ENCODE assay signal across 1 cellular context in genomic region chr11:68459886-68460740, GRCh38.
TF ChIP-seq lines count a peak whose summit lies in the region.

No MANE protein-coding gene starts in this region.

TF ChIP-seq in K562, 482 proteins besides CTCF, POLR2A, EP300 and RAD21 (continued from another document and continues in another):
- TF ChIP-seq TSHZ1 (CRISPR knock-in tag; IDR thresholded peaks at IDR 0.05) = no peak
- peak in 1 of 2 experiments; percentile 88; a peak in 2 of 4 replicates for TF ChIP-seq CSDE1 (IDR thresholded peaks at IDR 0.05)
- no peak for TF ChIP-seq PURB (CRISPR knock-in tag; IDR thresholded peaks at IDR 0.05; ENCODE audit: low read depth)
- no peak for TF ChIP-seq ZNF785 (CRISPR knock-in tag; IDR thresholded peaks at IDR 0.05)
- TF ChIP-seq PATZ1 (CRISPR knock-in tag; IDR thresholded peaks at IDR 0.05; ENCODE audit: borderline replicate concordance) = peak; percentile 92
- TF ChIP-seq MTF1 (CRISPR knock-in tag; IDR thresholded peaks at IDR 0.05; ENCODE audit: borderline replicate concordance) = no peak
- peak; percentile 88 for TF ChIP-seq POLR3A (IDR thresholded peaks at IDR 0.05; ENCODE audit: borderline replicate concordance, extremely low read depth, insufficient read depth, insufficient read length)
- TF ChIP-seq HMGN3 (IDR thresholded peaks at IDR 0.05; ENCODE audit: borderline replicate concordance, extremely low read depth, insufficient read length, low read depth, low read length) = no peak
- peak; percentile 63; the same call in 1 of the 2 replicates for TF ChIP-seq XRCC5 (IDR thresholded peaks at IDR 0.05; ENCODE audit: low read depth, low read length)
- no peak for TF ChIP-seq COPS2 (conservative IDR thresholded peaks at IDR 0.05)
- TF ChIP-seq PHF21A (IDR thresholded peaks at IDR 0.05; ENCODE audit: borderline replicate concordance, low read depth) = 0 out of 2 replicates have a peak, but pooled peaks have one; percentile 12
- no peak for TF ChIP-seq ZNF347 (CRISPR knock-in tag; IDR thresholded peaks at IDR 0.05; ENCODE audit: low read depth)
- no peak for TF ChIP-seq ARID3B (CRISPR knock-in tag; IDR thresholded peaks at IDR 0.05; ENCODE audit: borderline replicate concordance)
- TF ChIP-seq PHB (CRISPR knock-in tag; IDR thresholded peaks at IDR 0.05) = peak; percentile 93
- peak; percentile 81 for TF ChIP-seq NR2C1 (IDR thresholded peaks at IDR 0.05)
- TF ChIP-seq NR2C1 (tag; IDR thresholded peaks at IDR 0.05) = peak; percentile 85
- TF ChIP-seq FOS (IDR thresholded peaks at IDR 0.05; ENCODE audit: extremely low read depth, insufficient read length) = peak; percentile 94
- peak; percentile 65 to 73 for TF ChIP-seq NRF1 (conservative IDR thresholded peaks at IDR 0.05 in 1 of 2, IDR thresholded peaks at IDR 0.05 in 1 of 2)
- peak; percentile 97 for TF ChIP-seq NR2F6 (CRISPR knock-in tag; IDR thresholded peaks at IDR 0.05)
- TF ChIP-seq ATF3 (IDR thresholded peaks at IDR 0.05) = 0 out of 2 replicates have a peak, but pooled peaks have one; percentile 30
- no peak for TF ChIP-seq ATF3 (CRISPR knock-in tag; conservative IDR thresholded peaks at IDR 0.05)
- peak; percentile 86 for TF ChIP-seq NFYB (IDR thresholded peaks at IDR 0.05; ENCODE audit: extremely low read depth, insufficient read length)
- no peak for TF ChIP-seq ZKSCAN8 (CRISPR knock-in tag; IDR thresholded peaks at IDR 0.05)
- TF ChIP-seq E2F6 (IDR thresholded peaks at IDR 0.05; ENCODE audit: borderline replicate concordance in 1 of 2, extremely low read depth in 1 of 2, insufficient read depth in 1 of 2, insufficient read length in 1 of 2, low read depth in 1 of 2, low read length in 1 of 2, poor library complexity in 1 of 2, severe bottlenecking in 1 of 2) = no peak
- TF ChIP-seq ATF6 (CRISPR knock-in tag; IDR thresholded peaks at IDR 0.05) = no peak
- TF ChIP-seq NFXL1 (CRISPR knock-in tag; IDR thresholded peaks at IDR 0.05) = 0 out of 2 replicates have a peak, but pooled peaks have one; percentile 61
- TF ChIP-seq ZFPM2 (CRISPR knock-in tag; IDR thresholded peaks at IDR 0.05) = peak; percentile 11; the same call in 1 of the 2 replicates
- 0 out of 2 replicates have a peak, but pooled peaks have one; percentile 72 for TF ChIP-seq ZNF253 (CRISPR knock-in tag; conservative IDR thresholded peaks at IDR 0.05)
- TF ChIP-seq HDAC3 (IDR thresholded peaks at IDR 0.05; ENCODE audit: borderline replicate concordance, partially characterized antibody) = peak; percentile 42
- peak; percentile 96 for TF ChIP-seq EGR1 (conservative IDR thresholded peaks at IDR 0.05)
- peak; percentile 80; the same call in 1 of the 2 replicates for TF ChIP-seq FOXP1 (CRISPR knock-in tag; IDR thresholded peaks at IDR 0.05)
- TF ChIP-seq PPARD (CRISPR knock-in tag; IDR thresholded peaks at IDR 0.05) = no peak
- peak in 1 of 2 experiments; percentile 83 for TF ChIP-seq ARNT (IDR thresholded peaks at IDR 0.05)
- no peak for TF ChIP-seq MBD1 (CRISPR knock-in tag; IDR thresholded peaks at IDR 0.05)
- TF ChIP-seq ZNF384 (IDR thresholded peaks at IDR 0.05; ENCODE audit: low read depth, low read length) = no peak
- TF ChIP-seq ZNF511 (CRISPR knock-in tag; IDR thresholded peaks at IDR 0.05) = peak; percentile 88; the same call in 1 of the 2 replicates
- peak; percentile 66; the same call in 1 of the 2 replicates for TF ChIP-seq RNF219 (CRISPR knock-in tag; IDR thresholded peaks at IDR 0.05)
- TF ChIP-seq UBTF (IDR thresholded peaks at IDR 0.05; ENCODE audit: borderline replicate concordance in 1 of 2, low read depth in 2 of 2, low read length in 2 of 2) = 0 out of 4 replicates have a peak, but pooled peaks of 1 of the 2 experiments have one; percentile 19
- peak; percentile 57 for TF ChIP-seq JUNB (CRISPR knock-in tag; conservative IDR thresholded peaks at IDR 0.05)
- TF ChIP-seq TOE1 (IDR thresholded peaks at IDR 0.05; ENCODE audit: borderline replicate concordance) = peak; percentile 71; the same call in 1 of the 2 replicates
- TF ChIP-seq TOE1 (CRISPR knock-in tag; IDR thresholded peaks at IDR 0.05; ENCODE audit: borderline replicate concordance, low read depth) = no peak
- 0 out of 2 replicates have a peak, but pooled peaks have one; percentile 52 for TF ChIP-seq TCFL5 (CRISPR knock-in tag; conservative IDR thresholded peaks at IDR 0.05)
- TF ChIP-seq HDAC6 (IDR thresholded peaks at IDR 0.05; ENCODE audit: low read depth, low read length) = no peak
